ENCODE assay signal across 11 cellular contexts in genomic region chr5:100550531-100551036, GRCh38. TPM values are rescaled to one million over a fixed set of nuclear protein-coding genes. Genes with fewer than 3 reads are reported as not detected.
DNase-seq lines count a peak whose midpoint lies in the region; ATAC-seq, FAIRE-seq and TF ChIP-seq lines count a peak whose summit lies in the region.
"Had no signal": no experiment of that assay in that cellular context is flagged by ENCODE, and none has a peak within 500 bp of the region (broad histone marks: within the 10 kb centered on the region; RNA-seq: fewer than 3 reads in every experiment).

No MANE protein-coding gene starts in this region.

- no peak for TF ChIP-seq EP300 in stomach (IDR thresholded peaks at IDR 0.05)

- FAIRE-seq in small intestine (lab: Jason Lieb, UNC): no peak
- FAIRE-seq: islet of Langerhans had no signal

- peak; percentile 67 for ATAC-seq in activated CD4-positive, CD25-positive, alpha-beta regulatory T cell treated with anti-CD3 and anti-CD28 coated beads, Interleukin-2, amount 50 U/mL, for 24 hours
- ATAC-seq in HG02798 (IDR thresholded peaks at IDR 0.05; ENCODE audit: poor library complexity, unreplicated experiment): peak; percentile 84
- ATAC-seq in right cardiac atrium: no peak

- H3K9me3 ChIP-seq in small intestine (ENCODE audit: control insufficient read depth, low read depth) (no peaks in the 10 kb centered on the region), stomach (no peaks in the 10 kb centered on the region), right cardiac atrium (ENCODE audit: control insufficient read depth, low read length) (no peaks in the 10 kb centered on the region)

- DNase-seq in activated CD4-positive, CD25-positive, alpha-beta regulatory T cell (lab: John Stamatoyannopoulos, UW): no peak
- DNase-seq in NOMO-1 (lab: John Stamatoyannopoulos, UW; ENCODE audit: unreplicated experiment in 2 of 2) (peak; percentile 69 to 90), small intestine (peak; percentile 1), stomach (no peak), right cardiac atrium (no peak), 8988T (no peak)
- DNase-seq: H7 had no signal

- H3K27ac ChIP-seq in small intestine (ENCODE audit: low read depth in 1 of 2, low read length in 1 of 2) (no peak overlapping the region), stomach (no peak overlapping the region), right cardiac atrium (ENCODE audit: low read length) (no peak overlapping the region)
- H3K27ac ChIP-seq: 22Rv1 had no signal

- no peak for TF ChIP-seq CTCF in stomach (IDR thresholded peaks at IDR 0.05)

- H3K4me3 ChIP-seq in small intestine (ENCODE audit: low read depth in 1 of 2, low read length in 2 of 2) (no peak overlapping the region), stomach (no peak overlapping the region), right cardiac atrium (ENCODE audit: low read length) (no peak overlapping the region)

- no peak for TF ChIP-seq POLR2A in stomach (IDR thresholded peaks at IDR 0.05)

- 88 to 95% (median 88%) methylated on average over 1 of the region's 1 CpG for WGBS in small intestine, 3 donors
- WGBS in stomach, 5 donors: 74 to 96% (median 92%) methylated on average over 1 of the region's 1 CpG
- WGBS in right cardiac atrium: 96% methylated on average over 1 of the region's 1 CpG

- H3K4me1 ChIP-seq in small intestine (ENCODE audit: control insufficient read depth in 2 of 2, insufficient read depth in 1 of 2, low read depth in 1 of 2, low read length in 1 of 2) (no peaks in the 10 kb centered on the region), stomach (no peaks in the 10 kb centered on the region), right cardiac atrium (ENCODE audit: control insufficient read depth, insufficient read depth, low read length) (peaks cover 1% of the 10 kb centered on the region)

- H3K27me3 ChIP-seq in small intestine (ENCODE audit: control insufficient read depth in 2 of 2, insufficient read depth in 2 of 2, low read length in 2 of 2) (no peaks in the 10 kb centered on the region), stomach (no peaks in the 10 kb centered on the region), right cardiac atrium (ENCODE audit: control insufficient read depth, insufficient read depth) (no peaks in the 10 kb centered on the region)

- intact Hi-C loops in stomach (cut with DNase I; ENCODE audit: low total_unique reads) (no loop called here), right cardiac atrium (cut with DNase I) (no loop called here)

- no peaks in the 10 kb centered on the region for H3K36me3 ChIP-seq in small intestine (ENCODE audit: control insufficient read depth in 2 of 2, insufficient read depth in 2 of 2, low read length in 2 of 2)
- H3K36me3 ChIP-seq in stomach: no peaks in the 10 kb centered on the region

RNA-seq across cellular contexts. Expression of gene FAM174A, which starts 15.4 kb away (rescaled TPM):
- polyA plus RNA-seq in small intestine (10 to 100 TPM in 2 of 3 donors, 1 to 10 TPM in 1; 8.9 to 21.6 (median 10.8) TPM), stomach (10 to 100 TPM; 15.1 to 18.0 (median 16.3) TPM), right cardiac atrium (25.2 TPM)
- total RNA-seq in stomach (10 to 100 TPM in 3 of 5 donors, 1 to 10 TPM in 1, under 1 TPM in 1; 0.89 to 32.7 (median 18.5) TPM), right cardiac atrium (10 to 100 TPM; 17.1 to 21.2 (median 18.6) TPM)

Comparison
In these comparisons a context has a peak if more than half of its experiments do, and no peak if none do; other contexts are left out.
1. ATAC-seq: peak in activated CD4-positive, CD25-positive, alpha-beta regulatory T cell treated with anti-CD3 and anti-CD28 coated beads, Interleukin-2, amount 50 U/mL, for 24 hours (2 of 2) and HG02798 (single experiment); none in right cardiac atrium (0 of 2).
2. DNase-seq: peak in NOMO-1 (2 of 2) and small intestine (single experiment); none in activated CD4-positive, CD25-positive, alpha-beta regulatory T cell (0 of 4), stomach (single experiment), right cardiac atrium (0 of 3) and 8988T (single experiment).